In genomic region chr1:232805269-232806070, GRCh38 we compare ENCODE assay signal across 1 cellular context.
TF ChIP-seq lines count a peak whose summit lies in the region.

MAP10 (plus strand) TSS chr1:232805416; CDS start chr1:232805450, 34 bp downstream.

TF ChIP-seq in A549, 52 proteins besides CTCF, POLR2A, EP300 and RAD21 (continued from another document):
- TF ChIP-seq, protein P1, sequence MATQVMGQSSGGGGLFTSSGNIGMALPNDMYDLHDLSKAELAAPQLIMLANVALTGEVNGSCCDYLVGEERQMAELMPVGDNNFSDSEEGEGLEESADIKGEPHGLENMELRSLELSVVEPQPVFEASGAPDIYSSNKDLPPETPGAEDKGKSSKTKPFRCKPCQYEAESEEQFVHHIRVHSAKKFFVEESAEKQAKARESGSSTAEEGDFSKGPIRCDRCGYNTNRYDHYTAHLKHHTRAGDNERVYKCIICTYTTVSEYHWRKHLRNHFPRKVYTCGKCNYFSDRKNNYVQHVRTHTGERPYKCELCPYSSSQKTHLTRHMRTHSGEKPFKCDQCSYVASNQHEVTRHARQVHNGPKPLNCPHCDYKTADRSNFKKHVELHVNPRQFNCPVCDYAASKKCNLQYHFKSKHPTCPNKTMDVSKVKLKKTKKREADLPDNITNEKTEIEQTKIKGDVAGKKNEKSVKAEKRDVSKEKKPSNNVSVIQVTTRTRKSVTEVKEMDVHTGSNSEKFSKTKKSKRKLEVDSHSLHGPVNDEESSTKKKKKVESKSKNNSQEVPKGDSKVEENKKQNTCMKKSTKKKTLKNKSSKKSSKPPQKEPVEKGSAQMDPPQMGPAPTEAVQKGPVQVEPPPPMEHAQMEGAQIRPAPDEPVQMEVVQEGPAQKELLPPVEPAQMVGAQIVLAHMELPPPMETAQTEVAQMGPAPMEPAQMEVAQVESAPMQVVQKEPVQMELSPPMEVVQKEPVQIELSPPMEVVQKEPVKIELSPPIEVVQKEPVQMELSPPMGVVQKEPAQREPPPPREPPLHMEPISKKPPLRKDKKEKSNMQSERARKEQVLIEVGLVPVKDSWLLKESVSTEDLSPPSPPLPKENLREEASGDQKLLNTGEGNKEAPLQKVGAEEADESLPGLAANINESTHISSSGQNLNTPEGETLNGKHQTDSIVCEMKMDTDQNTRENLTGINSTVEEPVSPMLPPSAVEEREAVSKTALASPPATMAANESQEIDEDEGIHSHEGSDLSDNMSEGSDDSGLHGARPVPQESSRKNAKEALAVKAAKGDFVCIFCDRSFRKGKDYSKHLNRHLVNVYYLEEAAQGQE (IDR thresholded peaks at IDR 0.05) = peak; percentile 97
- peak; percentile 35; the same call in 1 of the 2 replicates for TF ChIP-seq EHF (CRISPR knock-in tag; IDR thresholded peaks at IDR 0.05)
- no peak for TF ChIP-seq ZFP36 (IDR thresholded peaks at IDR 0.05; ENCODE audit: borderline replicate concordance, partially characterized antibody)
- TF ChIP-seq FOXS1 (CRISPR knock-in tag; IDR thresholded peaks at IDR 0.05) = no peak
- TF ChIP-seq HDAC2 (IDR thresholded peaks at IDR 0.05) = no peak
- TF ChIP-seq PHF8 (IDR thresholded peaks at IDR 0.05; ENCODE audit: borderline replicate concordance, low read depth) = peak; percentile 45; the same call in 1 of the 2 replicates
- TF ChIP-seq ESRRA (IDR thresholded peaks at IDR 0.05; ENCODE audit: borderline replicate concordance, low read length) = no peak
- TF ChIP-seq ZC3H11A (IDR thresholded peaks at IDR 0.05) = no peak
- no peak for TF ChIP-seq MAZ (IDR thresholded peaks at IDR 0.05; ENCODE audit: borderline replicate concordance, low read depth, low read length)
- TF ChIP-seq E2F6 (IDR thresholded peaks at IDR 0.05; ENCODE audit: borderline replicate concordance, low read depth) = peak; percentile 90
- no peak for TF ChIP-seq SMC3 (IDR thresholded peaks at IDR 0.05)
- no peak for TF ChIP-seq ATOH8 (CRISPR knock-in tag; IDR thresholded peaks at IDR 0.05; ENCODE audit: low read depth)
